ENCODE assay signal across 9 cellular contexts in the genomic region with DNA sequence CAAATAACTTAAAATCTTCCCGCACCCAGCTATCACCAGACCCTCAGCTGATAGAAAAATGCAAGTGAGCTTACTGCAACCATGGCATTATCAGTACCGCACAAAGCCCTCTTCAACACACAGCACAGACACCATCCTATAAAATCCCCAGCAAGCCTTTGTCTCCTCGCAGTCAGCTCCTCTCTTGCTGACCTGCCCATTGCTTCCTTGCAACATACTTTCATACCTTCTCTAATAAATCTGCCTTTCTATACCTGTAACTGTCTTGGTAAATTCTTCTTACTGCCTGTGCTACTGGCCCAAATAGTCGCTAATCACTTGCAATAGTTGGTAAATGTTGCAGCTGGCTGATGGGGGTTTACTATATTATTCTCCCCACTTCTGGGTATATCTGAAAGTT.
"Had no signal": no experiment of that assay in that cellular context is flagged by ENCODE, and none has a peak within 500 bp of the region (broad histone marks: within the 10 kb centered on the region; RNA-seq: fewer than 3 reads in every experiment).

No MANE protein-coding gene starts in this region.

- H2AFZ ChIP-seq: GM23338 had no signal

- H3K27ac ChIP-seq: KMS-11 had no signal

- H3K4me2 ChIP-seq: GM23338, KMS-11 had no signal

- DNase-seq: H9, HCEC 1CT, KBM-7 had no signal

- H3K9ac ChIP-seq: KMS-11 had no signal

- H3K4me3 ChIP-seq: GM23338 had no signal

- FAIRE-seq: H1, H54, HTR-8/SVneo had no signal

- H3K4me1 Mint-ChIP-seq: IgD-negative memory B cell had no signal

- H3K36me3 Mint-ChIP-seq: IgD-negative memory B cell had no signal

- H3K4me3 Mint-ChIP-seq: GM23338, H9, IgD-negative memory B cell had no signal

- ATAC-seq: GM23338 had no signal

- H3K27ac Mint-ChIP-seq: GM23338, H9, IgD-negative memory B cell had no signal
